22 cellular contexts compared by ENCODE assay signal in the genomic region with DNA sequence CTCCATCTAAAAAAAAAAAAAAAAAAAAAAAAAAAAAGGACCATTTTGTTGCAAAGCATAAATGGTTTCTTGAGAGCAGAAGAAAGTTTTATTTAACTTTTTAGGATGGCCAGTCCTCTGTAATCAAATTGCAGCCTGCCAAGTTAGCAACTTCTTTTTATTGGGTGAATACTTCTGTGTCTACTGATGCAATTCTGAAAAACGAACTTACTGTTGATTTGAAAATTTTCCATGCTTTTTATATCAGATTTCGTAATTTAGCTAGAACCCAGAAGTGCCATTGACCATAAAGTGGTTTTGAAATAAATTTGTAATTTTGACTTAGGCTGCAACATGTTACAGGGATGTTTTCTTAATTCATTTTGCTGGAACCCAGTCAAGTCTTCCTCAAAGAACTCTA.
"Had no signal": no experiment of that assay in that cellular context is flagged by ENCODE, and none has a peak within 500 bp of the region (broad histone marks: within the 10 kb centered on the region; RNA-seq: fewer than 3 reads in every experiment).

No MANE protein-coding gene starts in this region.

- H3K36me3 Mint-ChIP-seq: naive thymus-derived CD8-positive, alpha-beta T cell; type B pancreatic cell had no signal

- H3K4me3 Mint-ChIP-seq: endodermal cell; naive thymus-derived CD8-positive, alpha-beta T cell; type B pancreatic cell had no signal

- H3K27me3 Mint-ChIP-seq: type B pancreatic cell had no signal

- H3K27ac Mint-ChIP-seq: endodermal cell; naive thymus-derived CD8-positive, alpha-beta T cell; type B pancreatic cell had no signal

- H3K36me3 ChIP-seq: heart left ventricle, neutrophil, right lobe of liver, suprapubic skin, thyroid gland, uterus had no signal

- H3K9me3 ChIP-seq: heart left ventricle, mucosa of descending colon, neutrophil, psoas muscle, right lobe of liver, suprapubic skin, thyroid gland, uterus had no signal

- H3K27me3 ChIP-seq: heart left ventricle, neutrophil, right lobe of liver, suprapubic skin, thyroid gland, uterus had no signal

- H3K4me1 ChIP-seq: heart left ventricle, psoas muscle, right lobe of liver, thyroid gland, uterus had no signal

- H3K4me3 ChIP-seq: heart left ventricle, mucosa of descending colon, psoas muscle, right lobe of liver, skin epidermis, suprapubic skin, thyroid gland, uterus had no signal

- ATAC-seq: heart left ventricle; left colon; mucosa of descending colon; naive thymus-derived CD8-positive, alpha-beta T cell; psoas muscle; right lobe of liver had no signal

- FAIRE-seq: colon, endothelial cell of umbilical vein had no signal

- H3K4me1 Mint-ChIP-seq: endodermal cell; naive thymus-derived CD8-positive, alpha-beta T cell had no signal

- H3K27ac ChIP-seq: heart left ventricle, neutrophil, psoas muscle, right lobe of liver, skin epidermis, suprapubic skin, uterus had no signal

- H3K9me3 Mint-ChIP-seq: endodermal cell; naive thymus-derived CD8-positive, alpha-beta T cell; type B pancreatic cell had no signal

- DNase-seq: cerebellar nuclear complex; effector CD4-positive, alpha-beta T cell; endodermal cell; erythroblast; foreskin melanocyte; heart left ventricle; hippocampal formation; left colon; mucosa of descending colon; naive thymus-derived CD8-positive, alpha-beta T cell; psoas muscle; retina; right lobe of liver; stimulated activated naive CD4-positive, alpha-beta T cell; thyroid gland; uterus had no signal
